In genomic region chr19:48484931-48485612, GRCh38 we compare ENCODE assay signal across 2 cellular contexts.
TF ChIP-seq lines count a peak whose summit lies in the region.

No MANE protein-coding gene starts in this region.

TF ChIP-seq in HepG2, 621 proteins besides CTCF, POLR2A, EP300 and RAD21:
- TF ChIP-seq AGO2 (optimal IDR thresholded peaks at IDR 0.05; ENCODE audit: low read depth, low read length) (peak; percentile 70), PAF1 (CRISPR knock-in tag; IDR thresholded peaks at IDR 0.05) (no peak), HOXA9 (CRISPR knock-in tag; IDR thresholded peaks at IDR 0.05; ENCODE audit: borderline replicate concordance) (no peak), MAFK (conservative IDR thresholded peaks at IDR 0.05 in 1 of 2, IDR thresholded peaks at IDR 0.05 in 1 of 2; ENCODE audit: low read length in 2 of 2) (no peak), NR2F1 (CRISPR knock-in tag; IDR thresholded peaks at IDR 0.05) (no peak), ZFP36 (IDR thresholded peaks at IDR 0.05; ENCODE audit: borderline replicate concordance, low read depth, low read length, partially characterized antibody) (no peak), RAD51 (IDR thresholded peaks at IDR 0.05; ENCODE audit: borderline replicate concordance) (no peak)
- TF ChIP-seq, protein P1, sequence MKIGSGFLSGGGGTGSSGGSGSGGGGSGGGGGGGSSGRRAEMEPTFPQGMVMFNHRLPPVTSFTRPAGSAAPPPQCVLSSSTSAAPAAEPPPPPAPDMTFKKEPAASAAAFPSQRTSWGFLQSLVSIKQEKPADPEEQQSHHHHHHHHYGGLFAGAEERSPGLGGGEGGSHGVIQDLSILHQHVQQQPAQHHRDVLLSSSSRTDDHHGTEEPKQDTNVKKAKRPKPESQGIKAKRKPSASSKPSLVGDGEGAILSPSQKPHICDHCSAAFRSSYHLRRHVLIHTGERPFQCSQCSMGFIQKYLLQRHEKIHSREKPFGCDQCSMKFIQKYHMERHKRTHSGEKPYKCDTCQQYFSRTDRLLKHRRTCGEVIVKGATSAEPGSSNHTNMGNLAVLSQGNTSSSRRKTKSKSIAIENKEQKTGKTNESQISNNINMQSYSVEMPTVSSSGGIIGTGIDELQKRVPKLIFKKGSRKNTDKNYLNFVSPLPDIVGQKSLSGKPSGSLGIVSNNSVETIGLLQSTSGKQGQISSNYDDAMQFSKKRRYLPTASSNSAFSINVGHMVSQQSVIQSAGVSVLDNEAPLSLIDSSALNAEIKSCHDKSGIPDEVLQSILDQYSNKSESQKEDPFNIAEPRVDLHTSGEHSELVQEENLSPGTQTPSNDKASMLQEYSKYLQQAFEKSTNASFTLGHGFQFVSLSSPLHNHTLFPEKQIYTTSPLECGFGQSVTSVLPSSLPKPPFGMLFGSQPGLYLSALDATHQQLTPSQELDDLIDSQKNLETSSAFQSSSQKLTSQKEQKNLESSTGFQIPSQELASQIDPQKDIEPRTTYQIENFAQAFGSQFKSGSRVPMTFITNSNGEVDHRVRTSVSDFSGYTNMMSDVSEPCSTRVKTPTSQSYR (CRISPR knock-in tag; IDR thresholded peaks at IDR 0.05; ENCODE audit: borderline replicate concordance) = no peak

TF ChIP-seq in endothelial cell of umbilical vein, 7 proteins besides CTCF, POLR2A, EP300 and RAD21:
- no peak for TF ChIP-seq JUN (IDR thresholded peaks at IDR 0.05; ENCODE audit: borderline replicate concordance, insufficient read depth, insufficient read length, low read depth)
- TF ChIP-seq POLR2AphosphoS5 (IDR thresholded peaks at IDR 0.05; ENCODE audit: insufficient read depth, low read depth, low read length) = no peak
- TF ChIP-seq MAX (IDR thresholded peaks at IDR 0.05; ENCODE audit: insufficient read depth, insufficient read length) = no peak
- no peak for TF ChIP-seq EZH2 (IDR thresholded peaks at IDR 0.05; ENCODE audit: borderline replicate concordance, low read depth, low read length, severe bottlenecking)
- no peak for TF ChIP-seq MYC (IDR thresholded peaks at IDR 0.05; ENCODE audit: low read depth, low read length)
- TF ChIP-seq FOS (IDR thresholded peaks at IDR 0.05; ENCODE audit: borderline replicate concordance, insufficient read depth, low read length) = no peak
- no peak for TF ChIP-seq GATA2 (IDR thresholded peaks at IDR 0.05; ENCODE audit: insufficient read depth, insufficient read length, low read depth, low read length)
